In the genomic region with DNA sequence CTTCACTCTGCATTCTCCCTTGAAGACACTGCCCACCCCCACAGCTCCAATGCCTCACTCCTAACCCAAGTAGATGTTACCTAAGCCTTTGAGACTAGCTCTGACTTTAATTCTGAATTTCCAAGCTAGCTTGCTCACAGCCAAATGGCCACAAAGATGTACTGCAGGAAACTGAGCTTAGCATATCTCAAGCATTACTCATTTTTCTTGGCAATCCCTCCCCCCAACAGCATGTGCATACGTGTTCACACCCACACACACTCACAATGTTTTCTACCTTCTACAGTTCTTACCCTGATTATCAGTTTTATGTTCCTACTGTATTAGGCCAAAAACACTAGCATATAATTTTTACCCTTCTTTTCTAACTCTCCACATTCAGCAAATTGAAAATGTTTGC, we compare ENCODE assay signal across 18 cellular contexts. TPM values are rescaled to one million over a fixed set of nuclear protein-coding genes. Genes with fewer than 3 reads are reported as not detected.
DNase-seq lines count a peak whose midpoint lies in the region; ATAC-seq, FAIRE-seq and TF ChIP-seq lines count a peak whose summit lies in the region.
"Had no signal": no experiment of that assay in that cellular context is flagged by ENCODE, and none has a peak within 500 bp of the region (broad histone marks: within the 10 kb centered on the region; RNA-seq: fewer than 3 reads in every experiment).

No MANE protein-coding gene starts in this region.

- DNase-seq in AG08396 (ENCODE audit: low spot score) (peak; percentile 25), LHCN-M2 (ENCODE audit: low read depth) (peak; percentile 76), cardiac fibroblast (ENCODE audit: low read depth in 2 of 2) (peak; percentile 85 to 93), islet precursor cell (peak; percentile 63), HT-29 (ENCODE audit: low spot score) (no peak), GM19239 (ENCODE audit: insufficient read length, low spot score) (no peak)
- DNase-seq in stimulated activated CD4-positive, alpha-beta T cell treated with anti-CD3 and anti-CD28 coated beads, Interleukin-2, amount 100 ng/mL, for 48 hours = no peak
- DNase-seq in activated CD8-positive, alpha-beta T cell treated with anti-CD3 and anti-CD28 coated beads for 36 hours = no peak
- DNase-seq: activated CD4-positive, alpha-beta T cell treated with anti-CD3 and anti-CD28 coated beads for 1 hour; CD4-positive, CD25-positive, alpha-beta regulatory T cell; heart left ventricle; MV-4-11; NCI-H510A treated with DMSO at 0.1 percent for 48 hours had no signal

- POLR2A ChIA-PET in activated CD8-positive, alpha-beta T cell treated with anti-CD3 and anti-CD28 coated beads for 36 hours (lab: Charles Lee) = no interaction called here

- FAIRE-seq in GM19239 (lab: Jason Lieb, UNC) = no peak

- intact Hi-C loops in activated CD8-positive, alpha-beta T cell treated with anti-CD3 and anti-CD28 coated beads for 36 hours (cut with micrococcal nuclease) = no loop called here

- no peaks in the 10 kb centered on the region for H3K27me3 Mint-ChIP-seq in activated CD8-positive, alpha-beta T cell treated with anti-CD3 and anti-CD28 coated beads for 36 hours
- H3K27me3 Mint-ChIP-seq: CD4-positive, CD25-positive, alpha-beta regulatory T cell had no signal

- ATAC-seq in activated CD8-positive, alpha-beta T cell treated with anti-CD3 and anti-CD28 coated beads for 36 hours = no peak
- ATAC-seq: heart left ventricle, sciatic nerve had no signal

- no peaks in the 10 kb centered on the region for H3K36me3 Mint-ChIP-seq in activated CD8-positive, alpha-beta T cell treated with anti-CD3 and anti-CD28 coated beads for 36 hours (ENCODE audit: low read depth)
- H3K36me3 Mint-ChIP-seq: CD4-positive, CD25-positive, alpha-beta regulatory T cell; mesothelial cell of epicardium; type B pancreatic cell had no signal

- CTCF ChIA-PET in activated CD8-positive, alpha-beta T cell treated with anti-CD3 and anti-CD28 coated beads for 36 hours (lab: Charles Lee) = no interaction called here

- H3K4me3 Mint-ChIP-seq in activated CD8-positive, alpha-beta T cell treated with anti-CD3 and anti-CD28 coated beads for 36 hours = no peak overlapping the region
- H3K4me3 Mint-ChIP-seq: CD4-positive, CD25-positive, alpha-beta regulatory T cell; mesothelial cell of epicardium; type B pancreatic cell had no signal

- H3K4me1 Mint-ChIP-seq in activated CD8-positive, alpha-beta T cell treated with anti-CD3 and anti-CD28 coated beads for 36 hours (ENCODE audit: low read depth) = no peaks in the 10 kb centered on the region
- H3K4me1 Mint-ChIP-seq: CD4-positive, CD25-positive, alpha-beta regulatory T cell had no signal

- peak; percentile 54 for TF ChIP-seq CTCF in cardiac fibroblast (IDR thresholded peaks at IDR 0.05; ENCODE audit: low read depth, low read length)
- TF ChIP-seq CTCF in activated CD8-positive, alpha-beta T cell treated with anti-CD3 and anti-CD28 coated beads for 36 hours (IDR thresholded peaks at IDR 0.05) = no peak

- H3K4me3 ChIP-seq in cardiac fibroblast (replicated peaks in 1 of 2; ENCODE audit: low read depth in 2 of 2, low read length in 2 of 2) = no peak overlapping the region
- H3K4me3 ChIP-seq: heart left ventricle, SJSA1 had no signal

- H3K9me3 Mint-ChIP-seq in activated CD8-positive, alpha-beta T cell treated with anti-CD3 and anti-CD28 coated beads for 36 hours = no peaks in the 10 kb centered on the region
- H3K9me3 Mint-ChIP-seq: activated T-helper 2 cell treated with anti-CD3 and anti-CD28 coated beads, Interferon-gamma antibody, Interleukin-2, Interleukin-4, amounts not matched to agents 10 μg/mL and 5 μg/mL and 100 μg/mL, durations not matched to agents 14 hours and 24 hours and 36 hours; type B pancreatic cell had no signal

- H3K27ac Mint-ChIP-seq in activated CD8-positive, alpha-beta T cell treated with anti-CD3 and anti-CD28 coated beads for 36 hours = no peak overlapping the region
- H3K27ac Mint-ChIP-seq: activated T-helper 2 cell treated with anti-CD3 and anti-CD28 coated beads, Interferon-gamma antibody, Interleukin-2, Interleukin-4, amounts not matched to agents 10 μg/mL and 5 μg/mL and 100 μg/mL, durations not matched to agents 14 hours and 24 hours and 36 hours; CD4-positive, CD25-positive, alpha-beta regulatory T cell; mesothelial cell of epicardium; type B pancreatic cell had no signal

RNA-seq across cellular contexts. Expression of a gene that starts 13.7 kb away (rescaled TPM):
- 7.4 and 10.0 TPM in 2 replicates for total RNA-seq in LHCN-M2 (2014; rRNA removed)
- polyA plus RNA-seq in LHCN-M2 (2012) = 6.1 TPM
- total RNA-seq in HT-29 (2014; rRNA removed; shearing (Covaris generic)) = not detected in 2 replicates
- not detected for total RNA-seq in activated CD8-positive, alpha-beta T cell treated with anti-CD3 and anti-CD28 coated beads for 36 hours
- total RNA-seq: activated T-helper 2 cell treated with anti-CD3 and anti-CD28 coated beads, Interferon-gamma antibody, Interleukin-2, Interleukin-4, amounts not matched to agents 10 μg/mL and 5 μg/mL and 100 μg/mL, durations not matched to agents 14 hours and 24 hours and 36 hours; CD4-positive, CD25-positive, alpha-beta regulatory T cell; SJSA1 had no signal
- polyA plus RNA-seq: CD4-positive, CD25-positive, alpha-beta regulatory T cell had no signal

Comparison
In these comparisons a context has a peak if more than half of its experiments do, and no peak if none do; other contexts are left out.
1. DNase-seq: peak in AG08396 (single experiment), LHCN-M2 (single experiment), cardiac fibroblast (2 of 2) and islet precursor cell (single experiment); none in stimulated activated CD4-positive, alpha-beta T cell treated with anti-CD3 and anti-CD28 coated beads, Interleukin-2, amount 100 ng/mL, for 48 hours (0 of 2), HT-29 (single experiment), GM19239 (single experiment) and activated CD8-positive, alpha-beta T cell treated with anti-CD3 and anti-CD28 coated beads for 36 hours (single experiment).